20 cellular contexts compared by ENCODE assay signal in the genomic region with DNA sequence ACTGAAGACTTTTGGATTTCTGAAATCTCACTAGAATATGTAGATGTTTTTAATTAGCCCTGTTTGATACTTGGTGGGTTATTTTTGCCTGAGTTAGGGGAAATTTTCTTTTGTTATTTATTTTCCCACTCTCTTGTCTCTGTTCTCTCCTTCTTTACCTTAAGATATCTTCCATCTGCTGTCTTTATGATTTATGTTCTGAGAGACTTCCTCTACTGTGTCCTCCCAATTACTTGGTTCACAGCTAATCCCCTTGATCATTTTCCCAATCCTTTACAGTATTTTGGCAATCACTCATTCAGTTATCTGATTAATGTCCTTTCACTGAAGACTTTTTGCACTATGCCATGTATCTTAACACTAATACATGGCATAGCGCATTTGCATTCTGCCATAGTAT.
"Had no signal": no experiment of that assay in that cellular context is flagged by ENCODE, and none has a peak within 500 bp of the region (broad histone marks: within the 10 kb centered on the region; RNA-seq: fewer than 3 reads in every experiment).

No MANE protein-coding gene starts in this region.

- H3K36me3 ChIP-seq: gastroesophageal sphincter, heart left ventricle, left lung, pancreas, stomach, thyroid gland, vagina had no signal

- H2AFZ ChIP-seq: hepatocyte had no signal

- H3K4me2 ChIP-seq: hepatocyte had no signal

- H3K79me2 ChIP-seq: hepatocyte had no signal

- DNase-seq: cortex of kidney; effector memory CD8-positive, alpha-beta T cell; foreskin fibroblast; heart left ventricle; left cardiac atrium; left lung; naive thymus-derived CD8-positive, alpha-beta T cell; nephron progenitor cell; occipital lobe; pancreas; stimulated activated CD4-positive, alpha-beta T cell treated with anti-CD3 and anti-CD28 coated beads, Interleukin-4, amount 100 ng/mL, for 24 hours; stimulated activated naive CD4-positive, alpha-beta T cell treated with Interleukin-2 at 50 U/mL for 16 hours; stomach; thyroid gland had no signal

- H3K27me3 ChIP-seq: gastroesophageal sphincter, heart left ventricle, hepatocyte, left lung, pancreas, stomach, thyroid gland, vagina had no signal

- H3K27ac ChIP-seq: gastroesophageal sphincter, heart left ventricle, hepatocyte, thyroid gland, vagina had no signal

- ATAC-seq: effector memory CD8-positive, alpha-beta T cell; gastroesophageal sphincter; heart left ventricle; naive thymus-derived CD8-positive, alpha-beta T cell; sciatic nerve; stimulated activated effector memory CD8-positive, alpha-beta T cell treated with anti-CD3 and anti-CD28 coated beads, Interleukin-12 subunit alpha, Interleukin-12 subunit beta, amount 100 ng/mL, for 72 hours had no signal

- H3K4me3 ChIP-seq: gastroesophageal sphincter, heart left ventricle, hepatocyte, left lung, pancreas, stomach, thyroid gland, vagina had no signal

- H3K9me3 ChIP-seq: gastroesophageal sphincter, heart left ventricle, left lung, pancreas, stomach, thyroid gland, vagina had no signal

- FAIRE-seq: endometrium, pancreas had no signal

- H3K4me1 ChIP-seq: gastroesophageal sphincter, heart left ventricle, left lung, pancreas, thyroid gland had no signal
